Comparison of ENCODE assay signal across 5 cellular contexts in genomic region chr7:68408873-68409272, GRCh38.
"Had no signal": no experiment of that assay in that cellular context is flagged by ENCODE, and none has a peak within 500 bp of the region (broad histone marks: within the 10 kb centered on the region; RNA-seq: fewer than 3 reads in every experiment).

No MANE protein-coding gene starts in this region.

- H3K27ac ChIP-seq: HL-60 had no signal

- H3K27ac Mint-ChIP-seq: IgD-negative memory B cell had no signal

- ATAC-seq: HepG2 had no signal

- H3K4me1 Mint-ChIP-seq: IgD-negative memory B cell had no signal

- FAIRE-seq: HepG2, HTR-8/SVneo had no signal

- H3K4me3 Mint-ChIP-seq: IgD-negative memory B cell had no signal

- H3K27me3 Mint-ChIP-seq: IgD-negative memory B cell had no signal

- DNase-seq: IMR-90 had no signal

- H3K36me3 Mint-ChIP-seq: IgD-negative memory B cell had no signal
